ENCODE assay signal across 20 cellular contexts in the genomic region with DNA sequence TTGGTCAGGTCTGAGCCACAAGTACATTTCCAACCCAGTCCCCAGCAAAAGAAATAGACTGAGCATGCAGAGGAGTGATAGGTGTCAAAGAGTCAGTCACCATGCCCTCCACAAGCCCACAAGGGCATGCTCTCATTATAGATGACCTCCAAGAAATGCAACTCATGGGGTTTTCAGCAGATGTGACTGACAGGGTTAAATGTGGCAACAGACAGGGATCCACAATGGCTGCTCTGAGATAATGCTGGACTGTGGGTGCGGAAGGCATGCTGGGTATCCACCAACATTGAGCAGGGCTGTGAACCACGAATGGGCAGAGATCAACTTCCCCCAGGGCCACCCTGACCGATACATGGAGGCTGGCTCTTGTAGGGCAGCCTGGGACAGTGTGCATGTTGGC.
"Had no signal": no experiment of that assay in that cellular context is flagged by ENCODE, and none has a peak within 500 bp of the region (broad histone marks: within the 10 kb centered on the region; RNA-seq: fewer than 3 reads in every experiment).

No MANE protein-coding gene starts in this region.

- H3K9me3 ChIP-seq: MG63, SK-N-SH had no signal

- H3K27ac ChIP-seq: HL-60 had no signal

- FAIRE-seq: RCC 7860 had no signal

- H3K4me3 ChIP-seq: MG63 had no signal

- H3K36me3 ChIP-seq: MG63 had no signal

- DNase-seq: Karpas-422, KG1, MG63, NCI-H1092 treated with DMSO at 0.1 percent for 48 hours, NCI-H1436, NCI-H187, NCI-H2029, NCI-H2081 treated with DMSO at 0.1 percent for 48 hours, NCI-H2171, NCI-H226, NCI-H446, NCI-H510A, NCI-H524 treated with DMSO at 0.1 percent for 48 hours, NCI-H69, NCI-H774, Right ventricle myocardium superior, RPMI8226, SK-N-SH had no signal

- H3K9ac ChIP-seq: SK-N-SH had no signal
